20 cellular contexts compared by ENCODE assay signal in genomic region chr6:103079867-103080266, GRCh38.
DNase-seq lines count a peak whose midpoint lies in the region; ATAC-seq and TF ChIP-seq lines count a peak whose summit lies in the region.
"Had no signal": no experiment of that assay in that cellular context is flagged by ENCODE, and none has a peak within 500 bp of the region (broad histone marks: within the 10 kb centered on the region; RNA-seq: fewer than 3 reads in every experiment).

No MANE protein-coding gene starts in this region.

- H3K27ac ChIP-seq in MM.1S (ENCODE audit: low read length) (peak overlapping the region; percentile 28; the same call in 1 of the 2 replicates), GM23248 (no peak overlapping the region)
- H3K27ac ChIP-seq: foreskin keratinocyte, left ventricle myocardium inferior, ovary, sigmoid colon had no signal

- H3K4me2 ChIP-seq in MM.1S (ENCODE audit: low read depth, low read length) (peak overlapping the region; percentile 18; the same call in 1 of the 2 replicates), GM23248 (ENCODE audit: unreplicated experiment) (no peak overlapping the region)

- WGBS in GM23248 (ENCODE audit: low coverage in 1 of 2, low lambda C conversion rate in 2 of 2, missing lambda C conversion rate in 2 of 2), 2 experiments = 28 to 35% methylated on average over 1 of the region's 1 CpG

- H3K4me3 ChIP-seq in MM.1S (ENCODE audit: low read length) = no peak overlapping the region
- no peak overlapping the region for H3K4me3 ChIP-seq in GM23248
- H3K4me3 ChIP-seq: left ventricle myocardium inferior, ovary, sigmoid colon had no signal

- H3K9ac ChIP-seq in MM.1S (ENCODE audit: low read length) (no peak overlapping the region), GM23248 (no peak overlapping the region)

- POLR2A ChIA-PET in MCF 10A (lab: Yijun Ruan, JAX) = no interaction called here

- in situ Hi-C loops in GM23248 (cut with MboI) = no loop called here

- CTCF ChIA-PET in MCF 10A (lab: Yijun Ruan, JAX) = interaction anchor here (0.6 kb wide), 1 partner anchor 518 kb away, joined by 3 read pairs; no protein-coding TSS in a partner anchor

- no peaks in the 10 kb centered on the region for H3K4me1 Mint-ChIP-seq in MCF 10A (ENCODE audit: insufficient read depth, unreplicated experiment)

- peaks cover 9% of the 10 kb centered on the region for H3K9me3 Mint-ChIP-seq in MCF 10A (ENCODE audit: unreplicated experiment)

- H3K27me3 Mint-ChIP-seq in MCF 10A (ENCODE audit: insufficient read depth, unreplicated experiment) = no peaks in the 10 kb centered on the region

- no peak overlapping the region for H3K27ac Mint-ChIP-seq in MCF 10A (ENCODE audit: low read depth, unreplicated experiment)
- H3K27ac Mint-ChIP-seq: CD8-positive, alpha-beta T cell had no signal

- peak; percentile 56 for DNase-seq in MM.1S
- no peak for DNase-seq in NCI-H1417 (lab: John Stamatoyannopoulos, UW)
- no peak for DNase-seq in activated T-cell treated with anti-CD3 and anti-CD28 coated beads for 4 hours
- DNase-seq in MCF 10A (ENCODE audit: unreplicated experiment) = no peak
- no peak for DNase-seq in GM23248
- DNase-seq: activated CD4-positive, alpha-beta T cell treated with anti-CD3 and anti-CD28 coated beads, Interleukin-2, amount 50 U/mL, for 1 hour; activated naive CD4-positive, alpha-beta T cell treated with anti-CD3 and anti-CD28 coated beads, Interleukin-2, amount 50 U/mL, for 16 hours; CD8-positive, alpha-beta T cell; foreskin keratinocyte; left ventricle myocardium inferior; NCI-H187; NCI-H510A treated with DMSO at 0.1 percent for 48 hours; ovary; PC-3; sigmoid colon; stimulated activated CD4-positive, alpha-beta T cell treated with anti-CD3 and anti-CD28 coated beads, Interleukin-1b, Interleukin-23, amount 100 ng/mL, for 48 hours; substantia nigra had no signal

- no peak overlapping the region for H3K4me3 Mint-ChIP-seq in MCF 10A (ENCODE audit: unreplicated experiment)
- H3K4me3 Mint-ChIP-seq: CD8-positive, alpha-beta T cell had no signal

- TF ChIP-seq CTCF in MM.1S (IDR thresholded peaks at IDR 0.05; ENCODE audit: low read length) (no peak), MCF 10A (IDR thresholded peaks at IDR 0.05; ENCODE audit: unreplicated experiment) (no peak)

- intact Hi-C loops in MCF 10A (cut with micrococcal nuclease) = no loop called here

- BruUV-seq in MCF 10A (replicated peaks; lab: Mats Ljungman, UMichigan) = no TSS peak

- H3K27me3 ChIP-seq in MM.1S (replicated peaks; ENCODE audit: insufficient read depth, low read length) (no peaks in the 10 kb centered on the region), GM23248 (replicated peaks; ENCODE audit: insufficient read depth) (no peaks in the 10 kb centered on the region)
- H3K27me3 ChIP-seq: foreskin keratinocyte, ovary, sigmoid colon had no signal

- ATAC-seq in GM18511 (IDR thresholded peaks at IDR 0.05; ENCODE audit: unreplicated experiment) = peak; percentile 89
- peak; percentile 85 for ATAC-seq in GM19463 (IDR thresholded peaks at IDR 0.05; ENCODE audit: unreplicated experiment)
- ATAC-seq in HG03060 (IDR thresholded peaks at IDR 0.05; ENCODE audit: low read depth, unreplicated experiment) = peak; percentile 83
- ATAC-seq: CD8-positive, alpha-beta T cell; foreskin keratinocyte; PC-3 had no signal

- peaks cover 11% of the 10 kb centered on the region for H3K4me1 ChIP-seq in MM.1S (ENCODE audit: low read length)
- H3K4me1 ChIP-seq in GM23248 (ENCODE audit: insufficient read depth) = no peaks in the 10 kb centered on the region
- H3K4me1 ChIP-seq: foreskin keratinocyte, left ventricle myocardium inferior, sigmoid colon had no signal

- H3K9me3 ChIP-seq in MM.1S (replicated peaks; ENCODE audit: insufficient read depth, low read length) (no peaks in the 10 kb centered on the region), GM23248 (ENCODE audit: low read depth) (no peaks in the 10 kb centered on the region)
- H3K9me3 ChIP-seq: left ventricle myocardium inferior, ovary, sigmoid colon had no signal

- H3K36me3 Mint-ChIP-seq in MCF 10A (ENCODE audit: insufficient read depth, unreplicated experiment) = no peaks in the 10 kb centered on the region
- H3K36me3 Mint-ChIP-seq: CD8-positive, alpha-beta T cell had no signal

- no peaks in the 10 kb centered on the region for H3K9me2 ChIP-seq in MM.1S (replicated peaks; ENCODE audit: insufficient read depth, low read length)
- no peaks in the 10 kb centered on the region for H3K9me2 ChIP-seq in GM23248 (ENCODE audit: insufficient read depth)

- H2AFZ ChIP-seq in MM.1S (ENCODE audit: low read length) (no peak overlapping the region), GM23248 (no peak overlapping the region)

- H3F3A ChIP-seq in MM.1S (ENCODE audit: insufficient read depth, low read length) (no peaks in the 10 kb centered on the region), GM23248 (ENCODE audit: insufficient read depth) (no peaks in the 10 kb centered on the region)

- H4K20me1 ChIP-seq in MM.1S (ENCODE audit: insufficient read depth, low read length) = no peaks in the 10 kb centered on the region
- H4K20me1 ChIP-seq in GM23248 (ENCODE audit: insufficient read depth) = no peaks in the 10 kb centered on the region

- H3K36me3 ChIP-seq in MM.1S (replicated peaks; ENCODE audit: insufficient read depth, low read length) (no peaks in the 10 kb centered on the region), GM23248 (ENCODE audit: low read depth) (no peaks in the 10 kb centered on the region)
- H3K36me3 ChIP-seq: left ventricle myocardium inferior, ovary, sigmoid colon had no signal

- no peaks in the 10 kb centered on the region for H3K79me2 ChIP-seq in MM.1S (ENCODE audit: low read length)
- H3K79me2 ChIP-seq in GM23248 (ENCODE audit: insufficient read depth) = no peaks in the 10 kb centered on the region
